ENCODE assay signal across 14 cellular contexts in the genomic region with DNA sequence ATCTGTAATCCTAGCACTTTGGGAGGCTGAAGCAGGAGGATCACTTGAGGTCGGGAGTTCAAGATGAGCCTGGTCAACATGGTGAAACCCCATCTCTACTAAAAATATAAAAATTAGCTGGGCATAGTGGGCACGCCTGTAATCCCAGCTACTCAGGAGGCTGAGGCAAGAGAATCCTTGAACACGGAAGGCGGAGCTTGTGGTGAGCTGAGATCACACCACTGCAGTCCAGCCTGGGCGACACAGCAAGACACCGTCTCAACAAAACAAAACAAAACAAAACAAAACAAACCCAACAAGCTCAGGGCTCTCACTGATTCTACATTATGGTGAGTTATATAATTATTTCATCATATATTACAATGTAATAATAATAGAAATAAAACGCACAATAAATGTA. TPM values are rescaled to one million over a fixed set of nuclear protein-coding genes. Genes with fewer than 3 reads are reported as not detected.
DNase-seq lines count a peak whose midpoint lies in the region; ATAC-seq, FAIRE-seq and TF ChIP-seq lines count a peak whose summit lies in the region.
"Not testable (repeated sequence)": the region's sequence is repeated elsewhere in the genome, so short reads cannot be mapped to it uniquely, and the experiment has no call there.
"Had no signal": no experiment of that assay in that cellular context is flagged by ENCODE, and none has a peak within 500 bp of the region (broad histone marks: within the 10 kb centered on the region; RNA-seq: fewer than 3 reads in every experiment).

No MANE protein-coding gene starts in this region.

- 0 out of 2 replicates have a peak, but pooled peaks have one; percentile 19 for TF ChIP-seq CTCF in HEK293 (tag by site-specific recombination; IDR thresholded peaks at IDR 0.05)
- not testable (repeated sequence) for TF ChIP-seq CTCF in K562 (IDR thresholded peaks at IDR 0.05 in 2 of 3, conservative IDR thresholded peaks at IDR 0.05 in 1 of 3; ENCODE audit: insufficient read depth in 2 of 3, low read depth in 1 of 3, low read length in 3 of 3); mammary epithelial cell (conservative IDR thresholded peaks at IDR 0.05 in 1 of 2, IDR thresholded peaks at IDR 0.05 in 1 of 2; ENCODE audit: extremely low read depth in 1 of 2, insufficient read depth in 1 of 2, low read depth in 1 of 2, low read length in 2 of 2); coronary artery (IDR thresholded peaks at IDR 0.05)

- in situ Hi-C loops in SK-MEL-5 (cut with HindIII; ENCODE audit: low pct_unique_long_range_greater_than_20kb, low sequenced_read_pairs); K562 (cut with MboI); mammary epithelial cell (cut with MboI; ENCODE audit: low sequenced_read_pairs in 2 of 2): not testable (repeated sequence)

- ATAC-seq in K562, result not testable (repeated sequence)

- WGBS in K562 (ENCODE audit: insufficient coverage, low coverage, missing lambda C conversion rate), result 20% methylated on average over 7 of the region's 7 CpGs
- WGBS in mammary epithelial cell (ENCODE audit: low coverage, missing lambda C conversion rate), result 66% methylated on average over 7 of the region's 7 CpGs

- CTCF ChIA-PET in HEK293 (lab: Yijun Ruan, JAX) (interaction anchor here (0.6 to 2.5 kb wide), 5 partner anchors 12 to 299 kb away, joined by 5 to 8 read pairs (median 7); no protein-coding TSS in a partner anchor), K562 (lab: Yijun Ruan, JAX; ENCODE audit: low intra/inter-chr PET ratio) (interaction anchor here (0.9 kb wide), 1 partner anchor 40 kb away, joined by 3 read pairs; no protein-coding TSS in a partner anchor)
- CTCF ChIA-PET in mammary epithelial cell (lab: Charles Lee; ENCODE audit: low non-redundant PET), result not testable (repeated sequence)

- not testable (repeated sequence) for H3K4me2 ChIP-seq in K562 (ENCODE audit: insufficient read depth, low read length); mammary epithelial cell (ENCODE audit: insufficient read depth, low read depth, low read length)

- FAIRE-seq in K562 (lab: Jason Lieb, UNC), result not testable (repeated sequence)

- BruUV-seq in K562 (replicated peaks; lab: Mats Ljungman, UMichigan); mammary epithelial cell (replicated peaks; lab: Mats Ljungman, UMichigan): not testable (repeated sequence)

- H3K9me3 ChIP-seq in HEK293 (ENCODE audit: control insufficient read depth, insufficient read depth, low read depth, low read length); K562 (replicated peaks; ENCODE audit: control insufficient read depth, insufficient read depth, low read depth, low read length); mammary epithelial cell (replicated peaks; ENCODE audit: insufficient read depth, low read length): not testable (repeated sequence)

- not testable (repeated sequence) for H3K79me2 ChIP-seq in K562 (ENCODE audit: control insufficient read depth, insufficient read depth, low read length); mammary epithelial cell (ENCODE audit: insufficient read depth, low read length)

- intact Hi-C loops in K562 (cut with micrococcal nuclease) (loop anchor here (5.0 kb wide), 1 partner anchor 139 kb away; no protein-coding TSS in a partner anchor), mammary epithelial cell (cut with micrococcal nuclease) (loop anchor here (5.0 kb wide), 2 partner anchors 209 to 249 kb away; a partner anchor contains a TSS)

- not testable (repeated sequence) for TF ChIP-seq EP300 in K562 (IDR thresholded peaks at IDR 0.05; ENCODE audit: low read length)

- 0 out of 2 replicates have a peak overlapping the region, but pooled peaks have one; percentile 15 for H2AFZ ChIP-seq in K562 (ENCODE audit: low read depth, low read length)
- H2AFZ ChIP-seq in mammary epithelial cell (ENCODE audit: low read depth, low read length), result not testable (repeated sequence)

- dilution Hi-C loops in mammary epithelial cell (cut with HindIII; ENCODE audit: low sequenced_read_pairs), result not testable (repeated sequence)

- H4K20me1 ChIP-seq in K562 (replicated peaks; ENCODE audit: control insufficient read depth, insufficient read depth, low read length); mammary epithelial cell (ENCODE audit: insufficient read depth, low read length): not testable (repeated sequence)

- not testable (repeated sequence) for H3K9me1 ChIP-seq in K562 (ENCODE audit: control insufficient read depth, insufficient read depth, low read length)

- peak; percentile 43 for DNase-seq in RPMI7951 (ENCODE audit: low read depth)
- peak; percentile 69 for DNase-seq in SK-MEL-5 (ENCODE audit: low read depth, low spot score)
- not testable (repeated sequence) for DNase-seq in K562 (ENCODE audit: extremely low read depth in 1 of 4, low spot score in 3 of 4); mammary epithelial cell; epithelial cell of prostate (ENCODE audit: low read depth, low spot score)
- peak; percentile 11 for DNase-seq in coronary artery (ENCODE audit: low spot score)

- not testable (repeated sequence) for H3K27ac ChIP-seq in HEK293 (ENCODE audit: extremely low read depth, low read depth, low read length); K562 (ENCODE audit: extremely low read depth, low read depth, low read length); coronary artery
- H3K27ac ChIP-seq in mammary epithelial cell (ENCODE audit: insufficient read depth, low read depth, low read length) (peak overlapping the region; percentile 40), epithelial cell of prostate (peak overlapping the region; percentile 6)

- POLR2A ChIA-PET in HEK293 (lab: Yijun Ruan, JAX), result not testable (repeated sequence)
- POLR2A ChIA-PET in K562 (lab: Yijun Ruan, JAX), result interaction anchor here (1.0 kb wide), 1 partner anchor 9 kb away, joined by 3 read pairs; no protein-coding TSS in a partner anchor

- not testable (repeated sequence) for H3K4me3 ChIP-seq in HEK293 (ENCODE audit: low read depth, low read length); K562; mammary epithelial cell (replicated peaks in 1 of 3; ENCODE audit: insufficient read depth in 1 of 3, low read depth in 2 of 3, low read length in 3 of 3); coronary artery

- H3K36me3 ChIP-seq in HEK293 (ENCODE audit: control insufficient read depth in 2 of 2, insufficient read depth in 1 of 2, low read length in 2 of 2); K562 (ENCODE audit: control insufficient read depth, insufficient read depth, low read length); mammary epithelial cell (ENCODE audit: insufficient read depth, low read length): not testable (repeated sequence)

- not testable (repeated sequence) for TF ChIP-seq POLR2A in K562 (conservative IDR thresholded peaks at IDR 0.05)

- not testable (repeated sequence) for H3K9ac ChIP-seq in K562 (ENCODE audit: insufficient read depth in 1 of 2, low read depth in 2 of 2, low read length in 2 of 2); mammary epithelial cell (ENCODE audit: insufficient read depth, low read length)

- H3K27me3 ChIP-seq in K562 (ENCODE audit: control insufficient read depth in 2 of 2, insufficient read depth in 2 of 2, low read length in 2 of 2); mammary epithelial cell (ENCODE audit: insufficient read depth, low read length): not testable (repeated sequence)

- TF ChIP-seq RAD21 in K562 (CRISPR knock-in tag; conservative IDR thresholded peaks at IDR 0.05 in 1 of 2, IDR thresholded peaks at IDR 0.05 in 1 of 2), result not testable (repeated sequence)

- H3K4me1 ChIP-seq in HEK293 (ENCODE audit: control insufficient read depth, insufficient read depth, low read length); K562 (replicated peaks in 1 of 2; ENCODE audit: control insufficient read depth in 2 of 2, insufficient read depth in 2 of 2, low read length in 2 of 2): not testable (repeated sequence)
- peaks cover 19% of the 10 kb centered on the region for H3K4me1 ChIP-seq in mammary epithelial cell (ENCODE audit: insufficient read depth, low read length)

RNA-seq across cellular contexts. Expression of a gene that starts 4.2 kb away (rescaled TPM):
- 0.24 and 0.59 TPM in 2 replicates for total RNA-seq in RPMI7951 (2014; rRNA removed; shearing (Covaris generic))
- total RNA-seq in SK-MEL-5 (2014; rRNA removed; shearing (Covaris generic)), result not detected in 2 replicates
- polyA plus RNA-seq in SK-MEL-5 (2015; cell fraction: cytosol; rRNA removed), result 0.06 TPM in 1 of 2 replicates, not detected in the other
- polyA plus RNA-seq in SK-MEL-5 (2015; cell fraction: nucleus; rRNA removed), result not detected in 2 replicates
- 0.42 and 1.1 TPM in 2 replicates for total RNA-seq in K562 (2011; cell fraction: chromatin; rRNA removed; ENCODE audit: low replicate concordance)
- 0.26 and 0.50 TPM in 2 replicates for total RNA-seq in K562 (2011; cell fraction: nucleolus; rRNA removed)
- 0.15 TPM in 1 of 2 replicates, not detected in the other for total RNA-seq in K562 (2011; cell fraction: nucleoplasm; rRNA removed)
- total RNA-seq in K562 (2014; rRNA removed) (0.20 TPM in 1 of 2 replicates, not detected in the other), K562 (2014; rRNA removed; fragmentation: Illumina TruSeq; extraction: Trizol) (0.13 TPM in 1 of 2 replicates, not detected in the other), K562 (2015; rRNA removed; fragmentation: Illumina TruSeq; extraction: Trizol) (0.19 and 0.22 TPM in 2 replicates), K562 (2021) (0.09 and 0.25 TPM in 2 replicates), mammary epithelial cell (1 to 10 TPM; 2.2 to 6.1 TPM)
- polyA plus RNA-seq in K562 (2011; rRNA removed) (0.21 and 0.26 TPM in 2 replicates), K562 (2014; fragmentation: Illumina TruSeq; extraction: Trizol) (0.06 and 0.24 TPM in 2 replicates), K562 (2014; fragmentation: Nextera tagmentation; extraction: Ambion mirVana) (under 1 TPM in 1 of 2 experiments, not detected in 1; 0.03 TPM), K562 (2014; rRNA removed) (0.11 TPM in 1 of 2 replicates, not detected in the other), mammary epithelial cell (13.0 TPM)
- 0.16 and 0.39 TPM in 2 replicates for polyA plus RNA-seq in K562 (2011; cell fraction: cytosol; rRNA removed)
- 0.14 and 0.47 TPM in 2 replicates for polyA plus RNA-seq in K562 (2011; cell fraction: nucleus; rRNA removed)
- 0.09 and 0.25 TPM in 2 replicates for polyA plus RNA-seq in K562 (2012)
- polyA minus RNA-seq in K562 (2011; rRNA and poly(A)+ RNA removed), result 0.21 TPM in 2 replicates
- not detected in 2 replicates for polyA minus RNA-seq in K562 (2011; cell fraction: cytosol; rRNA and poly(A)+ RNA removed)
- polyA minus RNA-seq in K562 (2011; cell fraction: nucleus; rRNA and poly(A)+ RNA removed), result 0.22 and 0.54 TPM in 2 replicates
- 20.4 TPM for polyA minus RNA-seq in mammary epithelial cell
- total RNA-seq: A172; A673; B cell; CD4-positive, alpha-beta T cell; CD4-positive, CD25-positive, alpha-beta regulatory T cell; CD8-positive, alpha-beta T cell had no signal
- polyA plus RNA-seq: CD8-positive, alpha-beta memory T cell had no signal

RNA-seq across cellular contexts. Expression of a gene that starts 20.7 kb away (rescaled TPM):
- total RNA-seq in RPMI7951 (2014; rRNA removed; shearing (Covaris generic)), result 8.6 and 9.4 TPM in 2 replicates
- 8.7 and 11.9 TPM in 2 replicates for total RNA-seq in SK-MEL-5 (2014; rRNA removed; shearing (Covaris generic))
- polyA plus RNA-seq in SK-MEL-5 (2015; cell fraction: cytosol; rRNA removed), result 3.4 and 5.2 TPM in 2 replicates
- 23.4 and 23.7 TPM in 2 replicates for polyA plus RNA-seq in SK-MEL-5 (2015; cell fraction: nucleus; rRNA removed)
- 18.2 and 43.1 TPM in 2 replicates for total RNA-seq in K562 (2011; cell fraction: chromatin; rRNA removed; ENCODE audit: low replicate concordance)
- 15.0 and 16.3 TPM in 2 replicates for total RNA-seq in K562 (2011; cell fraction: nucleolus; rRNA removed)
- 19.9 and 37.9 TPM in 2 replicates for total RNA-seq in K562 (2011; cell fraction: nucleoplasm; rRNA removed)
- total RNA-seq in K562 (2014; rRNA removed), result 7.9 TPM in 2 replicates
- total RNA-seq in K562 (2014; rRNA removed; fragmentation: Illumina TruSeq; extraction: Trizol), result 19.5 and 21.3 TPM in 2 replicates
- 11.3 and 14.0 TPM in 2 replicates for total RNA-seq in K562 (2015; rRNA removed; fragmentation: Illumina TruSeq; extraction: Trizol)
- total RNA-seq in K562 (2021), result 10.3 and 10.7 TPM in 2 replicates
- polyA plus RNA-seq in K562 (2011; rRNA removed), result 7.3 and 9.8 TPM in 2 replicates
- polyA plus RNA-seq in K562 (2011; cell fraction: cytosol; rRNA removed), result 0.78 and 2.6 TPM in 2 replicates
- polyA plus RNA-seq in K562 (2011; cell fraction: nucleus; rRNA removed), result 7.9 and 12.9 TPM in 2 replicates
- polyA plus RNA-seq in K562 (2012), result 5.7 and 5.8 TPM in 2 replicates
- 6.2 and 7.0 TPM in 2 replicates for polyA plus RNA-seq in K562 (2014; fragmentation: Illumina TruSeq; extraction: Trizol)
- polyA plus RNA-seq in K562 (2014; fragmentation: Nextera tagmentation; extraction: Ambion mirVana), result 10 to 100 TPM in 1 of 2 experiments, 1 to 10 TPM in 1; 6.0 to 11.1 TPM
- polyA plus RNA-seq in K562 (2014; rRNA removed), result 7.2 and 9.4 TPM in 2 replicates
- 21.0 and 25.4 TPM in 2 replicates for polyA minus RNA-seq in K562 (2011; rRNA and poly(A)+ RNA removed)
- 4.3 and 6.1 TPM in 2 replicates for polyA minus RNA-seq in K562 (2011; cell fraction: cytosol; rRNA and poly(A)+ RNA removed)
- polyA minus RNA-seq in K562 (2011; cell fraction: nucleus; rRNA and poly(A)+ RNA removed), result 12.8 and 28.8 TPM in 2 replicates
- 10 to 100 TPM; 10.8 to 13.2 TPM for total RNA-seq in mammary epithelial cell
- 2.0 TPM for polyA plus RNA-seq in mammary epithelial cell
- polyA minus RNA-seq in mammary epithelial cell, result 0.98 TPM

RNA-seq across cellular contexts. Expression of a gene that starts 25.6 kb away (rescaled TPM):
- total RNA-seq in RPMI7951 (2014; rRNA removed; shearing (Covaris generic)), result 71.6 and 126 TPM in 2 replicates
- total RNA-seq in SK-MEL-5 (2014; rRNA removed; shearing (Covaris generic)), result 1.4 and 1.7 TPM in 2 replicates
- polyA plus RNA-seq in SK-MEL-5 (2015; cell fraction: cytosol; rRNA removed), result 2.6 and 4.6 TPM in 2 replicates
- 10.9 and 12.9 TPM in 2 replicates for polyA plus RNA-seq in SK-MEL-5 (2015; cell fraction: nucleus; rRNA removed)
- 29.9 and 77.4 TPM in 2 replicates for total RNA-seq in K562 (2011; cell fraction: chromatin; rRNA removed; ENCODE audit: low replicate concordance)
- 79.4 and 80.4 TPM in 2 replicates for total RNA-seq in K562 (2011; cell fraction: nucleolus; rRNA removed)
- 61.0 and 61.7 TPM in 2 replicates for total RNA-seq in K562 (2011; cell fraction: nucleoplasm; rRNA removed)
- total RNA-seq in K562 (2014; rRNA removed) (31.8 and 32.1 TPM in 2 replicates), K562 (2014; rRNA removed; fragmentation: Illumina TruSeq; extraction: Trizol) (9.2 and 10.7 TPM in 2 replicates), K562 (2015; rRNA removed; fragmentation: Illumina TruSeq; extraction: Trizol) (18.6 and 19.5 TPM in 2 replicates), K562 (2021) (26.6 and 28.6 TPM in 2 replicates), mammary epithelial cell (100 to 1,000 TPM; 104 to 111 TPM)
- polyA plus RNA-seq in K562 (2011; rRNA removed) (29.4 and 33.9 TPM in 2 replicates), K562 (2014; fragmentation: Illumina TruSeq; extraction: Trizol) (22.6 and 25.9 TPM in 2 replicates), K562 (2014; fragmentation: Nextera tagmentation; extraction: Ambion mirVana) (1 to 10 TPM in 1 of 2 experiments, under 1 TPM in 1; 0.53 to 2.0 TPM), K562 (2014; rRNA removed) (37.6 and 37.7 TPM in 2 replicates), mammary epithelial cell (163 TPM)
- polyA plus RNA-seq in K562 (2011; cell fraction: cytosol; rRNA removed), result 40.2 and 61.3 TPM in 2 replicates
- 111 and 177 TPM in 2 replicates for polyA plus RNA-seq in K562 (2011; cell fraction: nucleus; rRNA removed)
- 16.4 and 18.7 TPM in 2 replicates for polyA plus RNA-seq in K562 (2012)
- 18.4 and 22.7 TPM in 2 replicates for polyA minus RNA-seq in K562 (2011; rRNA and poly(A)+ RNA removed)
- polyA minus RNA-seq in K562 (2011; cell fraction: cytosol; rRNA and poly(A)+ RNA removed), result 16.1 and 22.7 TPM in 2 replicates
- 26.3 and 27.8 TPM in 2 replicates for polyA minus RNA-seq in K562 (2011; cell fraction: nucleus; rRNA and poly(A)+ RNA removed)
- 112 TPM for polyA minus RNA-seq in mammary epithelial cell
- total RNA-seq: A673 had no signal

RNA-seq across cellular contexts. Expression of a gene that starts 51.6 kb away (rescaled TPM):
- 17.0 and 39.3 TPM in 2 replicates for total RNA-seq in RPMI7951 (2014; rRNA removed; shearing (Covaris generic))
- total RNA-seq in SK-MEL-5 (2014; rRNA removed; shearing (Covaris generic)), result 16.3 and 21.1 TPM in 2 replicates
- 28.4 and 33.9 TPM in 2 replicates for polyA plus RNA-seq in SK-MEL-5 (2015; cell fraction: cytosol; rRNA removed)
- 59.2 and 92.8 TPM in 2 replicates for polyA plus RNA-seq in SK-MEL-5 (2015; cell fraction: nucleus; rRNA removed)
- 85.7 and 122 TPM in 2 replicates for total RNA-seq in K562 (2011; cell fraction: chromatin; rRNA removed; ENCODE audit: low replicate concordance)
- total RNA-seq in K562 (2011; cell fraction: nucleolus; rRNA removed), result 58.7 and 72.8 TPM in 2 replicates
- total RNA-seq in K562 (2011; cell fraction: nucleoplasm; rRNA removed), result 73.1 and 75.7 TPM in 2 replicates
- total RNA-seq in K562 (2014; rRNA removed) (38.6 and 40.2 TPM in 2 replicates), K562 (2014; rRNA removed; fragmentation: Illumina TruSeq; extraction: Trizol) (17.2 and 21.8 TPM in 2 replicates), K562 (2015; rRNA removed; fragmentation: Illumina TruSeq; extraction: Trizol) (39.6 and 40.4 TPM in 2 replicates), K562 (2021) (79.7 and 86.1 TPM in 2 replicates), mammary epithelial cell (10 to 100 TPM in 1 of 2 donors, 1 to 10 TPM in 1; 7.5 to 62.7 TPM)
- polyA plus RNA-seq in K562 (2011; rRNA removed) (17.7 and 53.5 TPM in 2 replicates), K562 (2014; fragmentation: Illumina TruSeq; extraction: Trizol) (53.6 and 61.0 TPM in 2 replicates), K562 (2014; fragmentation: Nextera tagmentation; extraction: Ambion mirVana) (1 to 10 TPM; 1.7 to 3.9 TPM), K562 (2014; rRNA removed) (46.1 and 49.1 TPM in 2 replicates), mammary epithelial cell (19.3 TPM)
- 27.4 and 31.8 TPM in 2 replicates for polyA plus RNA-seq in K562 (2011; cell fraction: cytosol; rRNA removed)
- polyA plus RNA-seq in K562 (2011; cell fraction: nucleus; rRNA removed), result 122 and 124 TPM in 2 replicates
- polyA plus RNA-seq in K562 (2012), result 34.7 and 52.6 TPM in 2 replicates
- 14.1 and 14.6 TPM in 2 replicates for polyA minus RNA-seq in K562 (2011; rRNA and poly(A)+ RNA removed)
- 23.5 and 24.0 TPM in 2 replicates for polyA minus RNA-seq in K562 (2011; cell fraction: cytosol; rRNA and poly(A)+ RNA removed)
- 18.7 and 33.0 TPM in 2 replicates for polyA minus RNA-seq in K562 (2011; cell fraction: nucleus; rRNA and poly(A)+ RNA removed)
- 46.8 TPM for polyA minus RNA-seq in mammary epithelial cell
